In the genomic region with DNA sequence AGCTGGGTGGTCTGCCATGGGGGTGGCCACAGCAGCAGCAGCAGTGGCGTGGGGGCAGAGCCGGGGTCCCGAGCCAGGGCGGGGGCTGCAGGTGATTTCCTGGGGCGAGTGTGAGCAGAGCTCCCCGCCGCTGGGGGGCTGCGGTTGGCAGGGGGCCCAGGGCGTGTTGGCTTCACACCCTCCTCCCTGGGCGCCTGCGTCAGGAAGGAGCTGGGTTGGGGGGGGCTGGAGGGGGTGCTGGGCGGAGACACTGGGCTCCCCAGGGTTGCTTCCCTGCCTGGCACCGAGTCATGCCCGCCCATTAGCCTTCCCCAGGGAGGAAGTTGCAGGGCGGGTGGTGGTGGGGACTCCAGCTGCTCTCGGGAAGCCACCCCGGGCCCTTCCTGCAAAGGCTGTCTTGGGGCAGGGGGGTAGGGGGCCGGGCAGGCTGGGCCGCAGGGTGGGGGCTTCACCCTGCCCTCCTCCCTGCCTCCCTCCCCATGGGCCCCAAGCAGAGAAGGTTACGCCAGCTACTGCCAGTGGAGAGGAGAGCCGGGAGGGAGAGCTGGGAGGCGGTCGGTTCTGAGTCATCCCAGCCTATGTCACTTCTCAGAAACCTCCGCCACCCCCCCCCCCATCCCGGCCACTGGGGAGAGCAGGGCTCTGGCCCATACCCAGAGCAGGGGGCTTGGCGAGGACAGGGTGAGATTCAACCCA, we compare ENCODE assay signal across 8 cellular contexts. TPM values are rescaled to one million over a fixed set of nuclear protein-coding genes. Genes with fewer than 3 reads are reported as not detected.
DNase-seq lines count a peak whose midpoint lies in the region; ATAC-seq and TF ChIP-seq lines count a peak whose summit lies in the region.

No MANE protein-coding gene starts in this region.

- H3K9me3 ChIP-seq in heart left ventricle (no peaks in the 10 kb centered on the region), psoas muscle (no peaks in the 10 kb centered on the region)

- intact Hi-C loops in heart left ventricle (cut with DNase I), result loop anchor here in 1 of 10 donors (5.0 kb wide), 1 partner anchor 456 kb away; a partner anchor contains a TSS
- intact Hi-C loops in psoas muscle (cut with DNase I), result no loop called here

- DNase-seq in Ammon's horn (ENCODE audit: low spot score), result peak; percentile 94
- DNase-seq in HT1080 (ENCODE audit: low read depth), result peak; percentile 91
- peak; percentile 98 for DNase-seq in amniotic epithelial cell (ENCODE audit: low read depth)
- peak; percentile 88 to 96 (median 94) for DNase-seq in heart left ventricle
- DNase-seq in psoas muscle, result peak; percentile 91 to 94

- ATAC-seq in SK-N-SH treated with all-trans-retinoic acid at 6 μM for 48 hours, result peak; percentile 63
- peak; percentile 33 to 63 (median 58) for ATAC-seq in heart left ventricle
- ATAC-seq in psoas muscle, result peak; percentile 33 to 46 (median 40)
- no peak for ATAC-seq in HG03159 (IDR thresholded peaks at IDR 0.05; ENCODE audit: unreplicated experiment)
- no peak for ATAC-seq in HG02840 (IDR thresholded peaks at IDR 0.05; ENCODE audit: low FRiP score, unreplicated experiment)

- TF ChIP-seq POLR2A in heart left ventricle (IDR thresholded peaks at IDR 0.05), result peak in 1 of 2 donors; percentile 5

- peaks cover 9 to 64% (median 58%) of the 10 kb centered on the region in 9 donors for H3K36me3 ChIP-seq in heart left ventricle
- peaks cover 13 to 66% of the 10 kb centered on the region in 2 donors for H3K36me3 ChIP-seq in psoas muscle (ENCODE audit: insufficient read depth in 1 of 2, low read depth in 1 of 2)

- peak overlapping the region; percentile 63 to 97 (median 84) for H3K4me3 ChIP-seq in heart left ventricle
- peak overlapping the region; percentile 80 for H3K4me3 ChIP-seq in psoas muscle

- peaks cover 22 to 75% (median 60%) of the 10 kb centered on the region in 12 donors for H3K4me1 ChIP-seq in heart left ventricle
- H3K4me1 ChIP-seq in psoas muscle, result peaks cover 44% of the 10 kb centered on the region

- peak in 7 of 12 donors; percentile 22 to 37 (median 29) for TF ChIP-seq CTCF in heart left ventricle (IDR thresholded peaks at IDR 0.05)
- no peak for TF ChIP-seq CTCF in psoas muscle (IDR thresholded peaks at IDR 0.05)

- H3K27me3 ChIP-seq in heart left ventricle, result no peaks in the 10 kb centered on the region
- no peaks in the 10 kb centered on the region for H3K27me3 ChIP-seq in psoas muscle (ENCODE audit: insufficient read depth in 3 of 3, low read length in 2 of 3)

- H3K27ac ChIP-seq in heart left ventricle (peak overlapping the region; percentile 96 to 100 (median 100)), psoas muscle (peak overlapping the region; percentile 99)

- 0 to 1% (median 1%) methylated on average over 2 to 26 of the region's 26 CpGs for WGBS in heart left ventricle, 4 donors
- 8 to 23% (median 11%) methylated on average over 14 to 26 of the region's 26 CpGs for WGBS in psoas muscle, 3 donors

TF ChIP-seq in SK-N-SH treated with all-trans-retinoic acid at 6 μM for 48 hours, 23 proteins besides CTCF, POLR2A, EP300 and RAD21:
- no peak for TF ChIP-seq OSR1 (CRISPR knock-in tag; IDR thresholded peaks at IDR 0.05)
- no peak for TF ChIP-seq ZC3H10 (CRISPR knock-in tag; IDR thresholded peaks at IDR 0.05)
- no peak for TF ChIP-seq ISL1 (CRISPR knock-in tag; IDR thresholded peaks at IDR 0.05)
- TF ChIP-seq SNAI2 (CRISPR knock-in tag; IDR thresholded peaks at IDR 0.05), result no peak
- TF ChIP-seq RARB (CRISPR knock-in tag; IDR thresholded peaks at IDR 0.05), result no peak
- no peak for TF ChIP-seq BACH2 (CRISPR knock-in tag; IDR thresholded peaks at IDR 0.05; ENCODE audit: borderline replicate concordance)
- no peak for TF ChIP-seq ESRRG (CRISPR knock-in tag; IDR thresholded peaks at IDR 0.05)
- 0 out of 2 replicates have a peak, but pooled peaks have one; percentile 21 for TF ChIP-seq GLIS3 (CRISPR knock-in tag; IDR thresholded peaks at IDR 0.05)
- TF ChIP-seq, protein P1, sequence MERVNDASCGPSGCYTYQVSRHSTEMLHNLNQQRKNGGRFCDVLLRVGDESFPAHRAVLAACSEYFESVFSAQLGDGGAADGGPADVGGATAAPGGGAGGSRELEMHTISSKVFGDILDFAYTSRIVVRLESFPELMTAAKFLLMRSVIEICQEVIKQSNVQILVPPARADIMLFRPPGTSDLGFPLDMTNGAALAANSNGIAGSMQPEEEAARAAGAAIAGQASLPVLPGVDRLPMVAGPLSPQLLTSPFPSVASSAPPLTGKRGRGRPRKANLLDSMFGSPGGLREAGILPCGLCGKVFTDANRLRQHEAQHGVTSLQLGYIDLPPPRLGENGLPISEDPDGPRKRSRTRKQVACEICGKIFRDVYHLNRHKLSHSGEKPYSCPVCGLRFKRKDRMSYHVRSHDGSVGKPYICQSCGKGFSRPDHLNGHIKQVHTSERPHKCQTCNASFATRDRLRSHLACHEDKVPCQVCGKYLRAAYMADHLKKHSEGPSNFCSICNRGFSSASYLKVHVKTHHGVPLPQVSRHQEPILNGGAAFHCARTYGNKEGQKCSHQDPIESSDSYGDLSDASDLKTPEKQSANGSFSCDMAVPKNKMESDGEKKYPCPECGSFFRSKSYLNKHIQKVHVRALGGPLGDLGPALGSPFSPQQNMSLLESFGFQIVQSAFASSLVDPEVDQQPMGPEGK (CRISPR knock-in tag; IDR thresholded peaks at IDR 0.05; ENCODE audit: borderline replicate concordance), result peak; percentile 84; the same call in 1 of the 2 replicates
- TF ChIP-seq, protein P2, sequence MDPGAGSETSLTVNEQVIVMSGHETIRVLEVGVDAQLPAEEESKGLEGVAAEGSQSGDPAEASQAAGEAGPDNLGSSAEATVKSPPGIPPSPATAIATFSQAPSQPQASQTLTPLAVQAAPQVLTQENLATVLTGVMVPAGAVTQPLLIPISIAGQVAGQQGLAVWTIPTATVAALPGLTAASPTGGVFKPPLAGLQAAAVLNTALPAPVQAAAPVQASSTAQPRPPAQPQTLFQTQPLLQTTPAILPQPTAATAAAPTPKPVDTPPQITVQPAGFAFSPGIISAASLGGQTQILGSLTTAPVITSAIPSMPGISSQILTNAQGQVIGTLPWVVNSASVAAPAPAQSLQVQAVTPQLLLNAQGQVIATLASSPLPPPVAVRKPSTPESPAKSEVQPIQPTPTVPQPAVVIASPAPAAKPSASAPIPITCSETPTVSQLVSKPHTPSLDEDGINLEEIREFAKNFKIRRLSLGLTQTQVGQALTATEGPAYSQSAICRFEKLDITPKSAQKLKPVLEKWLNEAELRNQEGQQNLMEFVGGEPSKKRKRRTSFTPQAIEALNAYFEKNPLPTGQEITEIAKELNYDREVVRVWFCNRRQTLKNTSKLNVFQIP (CRISPR knock-in tag; IDR thresholded peaks at IDR 0.05; ENCODE audit: borderline replicate concordance, low read depth), result no peak
- no peak for TF ChIP-seq CSDC2 (CRISPR knock-in tag; IDR thresholded peaks at IDR 0.05)

RNA-seq across cellular contexts. Expression of a gene that starts 4.6 kb away (rescaled TPM):
- 10.1 and 11.2 TPM in 2 replicates for total RNA-seq in HT1080 (2014; rRNA removed; shearing (Covaris generic))
- 39.7 and 46.2 TPM in 2 replicates for polyA plus RNA-seq in HT1080 (2015; cell fraction: cytosol; rRNA removed)
- polyA plus RNA-seq in HT1080 (2015; cell fraction: nucleus; rRNA removed), result 62.1 and 101 TPM in 2 replicates
- total RNA-seq in heart left ventricle (100 to 1,000 TPM in 1 of 9 donors, 10 to 100 TPM in 8; 25.8 to 115 (median 60.5) TPM), psoas muscle (100 to 1,000 TPM in 3 of 4 donors, 10 to 100 TPM in 1; 84.7 to 331 (median 217) TPM)
- polyA plus RNA-seq in heart left ventricle (10 to 100 TPM; 31.5 to 33.6 TPM), psoas muscle (100 to 1,000 TPM in 1 of 3 donors, 10 to 100 TPM in 2; 29.2 to 147 (median 36.4) TPM)

RNA-seq across cellular contexts. Expression of a gene that starts 11.4 kb away (rescaled TPM):
- total RNA-seq in HT1080 (2014; rRNA removed; shearing (Covaris generic)), result 55.4 and 127 TPM in 2 replicates
- polyA plus RNA-seq in HT1080 (2015; cell fraction: cytosol; rRNA removed), result 369 and 385 TPM in 2 replicates
- polyA plus RNA-seq in HT1080 (2015; cell fraction: nucleus; rRNA removed), result 147 and 154 TPM in 2 replicates
- total RNA-seq in heart left ventricle, result 100 to 1,000 TPM; 201 to 584 (median 450) TPM
- polyA plus RNA-seq in heart left ventricle, result 1,000 to 10,000 TPM in 1 of 2 donors, 100 to 1,000 TPM in 1; 459 to 1,034 TPM
- total RNA-seq in psoas muscle, result 100 to 1,000 TPM; 362 to 759 (median 472) TPM
- 100 to 1,000 TPM; 310 to 858 (median 690) TPM for polyA plus RNA-seq in psoas muscle

RNA-seq across cellular contexts. Expression of a gene that starts 15.2 kb away (rescaled TPM):
- total RNA-seq in HT1080 (2014; rRNA removed; shearing (Covaris generic)), result 3.1 and 3.2 TPM in 2 replicates
- 5.9 and 6.6 TPM in 2 replicates for polyA plus RNA-seq in HT1080 (2015; cell fraction: cytosol; rRNA removed)
- polyA plus RNA-seq in HT1080 (2015; cell fraction: nucleus; rRNA removed), result 11.9 TPM in 2 replicates
- total RNA-seq in heart left ventricle (1 to 10 TPM in 6 of 9 donors, under 1 TPM in 3; 0.60 to 2.2 (median 1.8) TPM), psoas muscle (1 to 10 TPM in 2 of 4 donors, under 1 TPM in 2; 0.41 to 4.0 (median 1.5) TPM)
- polyA plus RNA-seq in heart left ventricle (1 to 10 TPM; 1.0 to 1.6 TPM), psoas muscle (10 to 100 TPM in 1 of 3 donors, under 1 TPM in 2; 0.75 to 19.0 (median 0.88) TPM)

RNA-seq across cellular contexts. Expression of a gene that starts 16.2 kb away (rescaled TPM):
- total RNA-seq in HT1080 (2014; rRNA removed; shearing (Covaris generic)), result 170 and 219 TPM in 2 replicates
- 148 and 175 TPM in 2 replicates for polyA plus RNA-seq in HT1080 (2015; cell fraction: cytosol; rRNA removed)
- 531 and 623 TPM in 2 replicates for polyA plus RNA-seq in HT1080 (2015; cell fraction: nucleus; rRNA removed)
- total RNA-seq in heart left ventricle (100 to 1,000 TPM; 149 to 425 (median 269) TPM), psoas muscle (100 to 1,000 TPM; 137 to 591 (median 245) TPM)
- polyA plus RNA-seq in heart left ventricle (100 to 1,000 TPM; 217 to 282 TPM), psoas muscle (100 to 1,000 TPM; 249 to 321 (median 317) TPM)

RNA-seq across cellular contexts. Expression of a gene that starts 22.4 kb away (rescaled TPM):
- total RNA-seq in HT1080 (2014; rRNA removed; shearing (Covaris generic)), result 53.1 and 58.1 TPM in 2 replicates
- 64.5 and 87.6 TPM in 2 replicates for polyA plus RNA-seq in HT1080 (2015; cell fraction: cytosol; rRNA removed)
- 29.4 and 37.0 TPM in 2 replicates for polyA plus RNA-seq in HT1080 (2015; cell fraction: nucleus; rRNA removed)
- 10 to 100 TPM; 11.6 to 46.7 (median 18.7) TPM for total RNA-seq in heart left ventricle
- 10 to 100 TPM; 23.8 to 56.4 TPM for polyA plus RNA-seq in heart left ventricle
- 10 to 100 TPM in 3 of 4 donors, 1 to 10 TPM in 1; 9.0 to 18.1 (median 14.0) TPM for total RNA-seq in psoas muscle
- polyA plus RNA-seq in psoas muscle, result 10 to 100 TPM; 21.8 to 88.8 (median 47.6) TPM

Comparison
In these comparisons a context has a peak if more than half of its experiments do, and no peak if none do; other contexts are left out.
1. ATAC-seq: peak in SK-N-SH treated with all-trans-retinoic acid at 6 μM for 48 hours (single experiment), heart left ventricle (4 of 4) and psoas muscle (4 of 4); none in HG03159 (single experiment) and HG02840 (single experiment).
2. Peak in every context shown above with its lines, with median percentiles within 50 percentile points of each other: DNase-seq.